ENCODE assay signal across 10 cellular contexts in genomic region chr1:234533034-234533571, GRCh38. TPM values are rescaled to one million over a fixed set of nuclear protein-coding genes. Genes with fewer than 3 reads are reported as not detected.
DNase-seq lines count a peak whose midpoint lies in the region; ATAC-seq and TF ChIP-seq lines count a peak whose summit lies in the region.
"Had no signal": no experiment of that assay in that cellular context is flagged by ENCODE, and none has a peak within 500 bp of the region (broad histone marks: within the 10 kb centered on the region; RNA-seq: fewer than 3 reads in every experiment).

No MANE protein-coding gene starts in this region.

- no peaks in the 10 kb centered on the region for H3K9me3 ChIP-seq in colonic mucosa
- H3K9me3 ChIP-seq in thymus (ENCODE audit: control insufficient read depth), result no peaks in the 10 kb centered on the region

- no peak for ATAC-seq in HG02840 (IDR thresholded peaks at IDR 0.05; ENCODE audit: low FRiP score, unreplicated experiment)

- peak; percentile 85 for DNase-seq in M059J (ENCODE audit: low read depth)
- peak; percentile 48 for DNase-seq in colonic mucosa
- peak; percentile 84 for DNase-seq in medulla oblongata (ENCODE audit: extremely low spot score)
- no peak for DNase-seq in SKM-1 treated with dmso at 0.1 percent for 144 hours (lab: John Stamatoyannopoulos, UW; ENCODE audit: unreplicated experiment)
- no peak for DNase-seq in NCI-H526 (lab: John Stamatoyannopoulos, UW)
- no peak for DNase-seq in NCI-H1694 treated with DMSO at 0.1 percent for 48 hours (lab: John Stamatoyannopoulos, UW)
- DNase-seq: NCI-H510A treated with DMSO at 0.1 percent for 48 hours; stimulated activated CD4-positive, alpha-beta T cell treated with anti-CD3 and anti-CD28 coated beads, Interleukin-12 subunit alpha, Interleukin-12 subunit beta, amount 100 ng/mL, for 4 hours had no signal

- H3K9ac ChIP-seq in colonic mucosa (ENCODE audit: low read depth in 2 of 2, low read length in 2 of 2), result peak overlapping the region in 1 of 2 donors; percentile 66

- TF ChIP-seq CTCF in colonic mucosa (IDR thresholded peaks at IDR 0.05), result no peak

- intact Hi-C loops in colonic mucosa (cut with DNase I), result no loop called here

- H3K4me3 ChIP-seq in colonic mucosa, result no peak overlapping the region
- H3K4me3 ChIP-seq in thymus (ENCODE audit: low read length), result no peak overlapping the region

- WGBS in thymus, result 99% methylated on average over 8 of the region's 8 CpGs

- peaks cover 22% of the 10 kb centered on the region for H3K4me1 ChIP-seq in colonic mucosa
- H3K4me1 ChIP-seq in thymus (ENCODE audit: control insufficient read depth, insufficient read depth, low read length), result peaks cover 2% of the 10 kb centered on the region

- peak overlapping the region; percentile 52 for H3K27ac ChIP-seq in colonic mucosa
- peak overlapping the region; percentile 67 for H3K27ac ChIP-seq in thymus (ENCODE audit: low read depth)

- H3K36me3 ChIP-seq in colonic mucosa (no peaks in the 10 kb centered on the region), thymus (ENCODE audit: control insufficient read depth, insufficient read depth) (no peaks in the 10 kb centered on the region)

- no peaks in the 10 kb centered on the region for H3K27me3 ChIP-seq in colonic mucosa
- no peaks in the 10 kb centered on the region for H3K27me3 ChIP-seq in thymus (ENCODE audit: control insufficient read depth, insufficient read depth)

RNA-seq across cellular contexts. Expression of gene TARBP1, which starts 54.1 kb away (rescaled TPM):
- 17.1 and 27.3 TPM in 2 replicates for total RNA-seq in M059J (2014; rRNA removed; shearing (Covaris generic))
- 10 to 100 TPM; 19.6 to 23.1 TPM for total RNA-seq in colonic mucosa
- 66.3 TPM for polyA plus RNA-seq in thymus

Comparison
In these comparisons a context has a peak if more than half of its experiments do, and no peak if none do; other contexts are left out.
1. DNase-seq: peak in M059J (single experiment), colonic mucosa (single experiment) and medulla oblongata (single experiment); none in SKM-1 treated with dmso at 0.1 percent for 144 hours (single experiment), NCI-H526 (0 of 2) and NCI-H1694 treated with DMSO at 0.1 percent for 48 hours (single experiment).